In the genomic region with DNA sequence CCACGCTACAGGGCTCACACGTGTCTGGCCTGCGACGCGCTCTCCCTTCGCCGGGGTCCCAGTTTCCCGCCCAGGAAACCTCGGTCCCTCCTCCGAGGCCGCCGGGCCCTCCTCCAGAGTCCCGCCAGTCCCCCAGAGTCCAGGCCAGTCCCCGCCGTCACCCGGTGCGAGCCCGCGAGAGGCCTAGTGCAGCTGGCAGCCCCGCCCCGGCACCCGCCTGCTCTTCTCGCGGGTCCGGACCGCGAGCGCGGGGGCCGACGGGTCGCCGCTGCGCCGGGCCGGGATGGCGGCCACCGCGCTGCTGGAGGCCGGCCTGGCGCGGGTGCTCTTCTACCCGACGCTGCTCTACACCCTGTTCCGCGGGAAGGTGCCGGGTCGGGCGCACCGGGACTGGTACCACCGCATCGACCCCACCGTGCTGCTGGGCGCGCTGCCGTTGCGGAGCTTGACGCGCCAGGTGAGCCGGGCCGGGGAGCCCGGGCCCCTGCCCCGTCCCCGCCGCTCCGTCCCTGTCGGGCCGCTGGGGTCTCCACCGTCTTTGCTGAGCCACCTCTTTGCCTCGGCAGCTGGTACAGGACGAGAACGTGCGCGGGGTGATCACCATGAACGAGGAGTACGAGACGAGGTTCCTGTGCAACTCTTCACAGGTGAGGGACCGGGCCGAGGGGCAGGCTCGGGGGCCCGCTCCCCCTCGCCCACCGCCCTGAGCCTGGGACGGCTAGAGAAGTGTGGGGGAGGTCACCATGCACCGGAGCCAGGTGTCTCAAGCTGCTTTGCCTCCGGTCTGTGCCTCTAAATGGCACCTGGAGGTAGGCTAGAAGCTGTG, we compare ENCODE assay signal across 1 cellular context.
TF ChIP-seq lines count a peak whose summit lies in the region.

A gene with protein sequence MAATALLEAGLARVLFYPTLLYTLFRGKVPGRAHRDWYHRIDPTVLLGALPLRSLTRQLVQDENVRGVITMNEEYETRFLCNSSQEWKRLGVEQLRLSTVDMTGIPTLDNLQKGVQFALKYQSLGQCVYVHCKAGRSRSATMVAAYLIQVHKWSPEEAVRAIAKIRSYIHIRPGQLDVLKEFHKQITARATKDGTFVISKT (plus strand): TSS at position 260 of the 826 bp plus-strand sequence. CDS start 24 bp downstream, at position 284.

TF ChIP-seq in HepG2, 621 proteins besides CTCF, POLR2A, EP300 and RAD21 (continued from another document):
- no peak for TF ChIP-seq ETS1 (CRISPR knock-in tag; IDR thresholded peaks at IDR 0.05)
- peak; percentile 74 for TF ChIP-seq ZNF446 (CRISPR knock-in tag; IDR thresholded peaks at IDR 0.05)
- peak; percentile 90 for TF ChIP-seq KDM5B (CRISPR knock-in tag; IDR thresholded peaks at IDR 0.05; ENCODE audit: borderline replicate concordance)
- 0 out of 2 replicates have a peak, but pooled peaks have one; percentile 6 for TF ChIP-seq ZNF891 (CRISPR knock-in tag; IDR thresholded peaks at IDR 0.05)
- TF ChIP-seq TAF1 (CRISPR knock-in tag; IDR thresholded peaks at IDR 0.05), result peak; percentile 73
- peak; percentile 75; the same call in 1 of the 2 replicates for TF ChIP-seq THAP11 (CRISPR knock-in tag; IDR thresholded peaks at IDR 0.05)
- TF ChIP-seq, protein P1, sequence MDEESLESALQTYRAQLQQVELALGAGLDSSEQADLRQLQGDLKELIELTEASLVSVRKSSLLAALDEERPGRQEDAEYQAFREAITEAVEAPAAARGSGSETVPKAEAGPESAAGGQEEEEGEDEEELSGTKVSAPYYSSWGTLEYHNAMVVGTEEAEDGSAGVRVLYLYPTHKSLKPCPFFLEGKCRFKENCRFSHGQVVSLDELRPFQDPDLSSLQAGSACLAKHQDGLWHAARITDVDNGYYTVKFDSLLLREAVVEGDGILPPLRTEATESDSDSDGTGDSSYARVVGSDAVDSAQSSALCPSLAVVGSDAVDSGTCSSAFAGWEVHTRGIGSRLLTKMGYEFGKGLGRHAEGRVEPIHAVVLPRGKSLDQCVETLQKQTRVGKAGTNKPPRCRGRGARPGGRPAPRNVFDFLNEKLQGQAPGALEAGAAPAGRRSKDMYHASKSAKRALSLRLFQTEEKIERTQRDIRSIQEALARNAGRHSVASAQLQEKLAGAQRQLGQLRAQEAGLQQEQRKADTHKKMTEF (CRISPR knock-in tag; IDR thresholded peaks at IDR 0.05), result peak; percentile 42; the same call in 1 of the 2 replicates
- TF ChIP-seq, protein P2, sequence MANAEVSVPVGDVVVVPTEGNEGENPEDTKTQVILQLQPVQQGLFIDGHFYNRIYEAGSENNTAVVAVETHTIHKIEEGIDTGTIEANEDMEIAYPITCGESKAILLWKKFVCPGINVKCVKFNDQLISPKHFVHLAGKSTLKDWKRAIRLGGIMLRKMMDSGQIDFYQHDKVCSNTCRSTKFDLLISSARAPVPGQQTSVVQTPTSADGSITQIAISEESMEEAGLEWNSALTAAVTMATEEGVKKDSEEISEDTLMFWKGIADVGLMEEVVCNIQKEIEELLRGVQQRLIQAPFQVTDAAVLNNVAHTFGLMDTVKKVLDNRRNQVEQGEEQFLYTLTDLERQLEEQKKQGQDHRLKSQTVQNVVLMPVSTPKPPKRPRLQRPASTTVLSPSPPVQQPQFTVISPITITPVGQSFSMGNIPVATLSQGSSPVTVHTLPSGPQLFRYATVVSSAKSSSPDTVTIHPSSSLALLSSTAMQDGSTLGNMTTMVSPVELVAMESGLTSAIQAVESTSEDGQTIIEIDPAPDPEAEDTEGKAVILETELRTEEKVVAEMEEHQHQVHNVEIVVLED (CRISPR knock-in tag; IDR thresholded peaks at IDR 0.05; ENCODE audit: borderline replicate concordance), result peak; percentile 30; the same call in 1 of the 2 replicates
- peak; percentile 19; the same call in 1 of the 2 replicates for TF ChIP-seq ZNF225 (CRISPR knock-in tag; IDR thresholded peaks at IDR 0.05)
- TF ChIP-seq MED13 (CRISPR knock-in tag; IDR thresholded peaks at IDR 0.05), result peak; percentile 64; the same call in 1 of the 2 replicates
- TF ChIP-seq ARID2 (CRISPR knock-in tag; IDR thresholded peaks at IDR 0.05; ENCODE audit: borderline replicate concordance), result 0 out of 2 replicates have a peak, but pooled peaks have one; percentile 67
- peak; percentile 43 for TF ChIP-seq ZNF839 (CRISPR knock-in tag; IDR thresholded peaks at IDR 0.05; ENCODE audit: borderline replicate concordance)
- TF ChIP-seq ARNT2 (CRISPR knock-in tag; IDR thresholded peaks at IDR 0.05; ENCODE audit: low read depth), result peak; percentile 48; the same call in 1 of the 2 replicates
- peak; percentile 23; the same call in 1 of the 2 replicates for TF ChIP-seq ZNF678 (CRISPR knock-in tag; IDR thresholded peaks at IDR 0.05)
- 0 out of 2 replicates have a peak, but pooled peaks have one; percentile 71 for TF ChIP-seq ZFYVE20 (CRISPR knock-in tag; IDR thresholded peaks at IDR 0.05; ENCODE audit: borderline replicate concordance, low read depth)
- no peak for TF ChIP-seq TCF7 (IDR thresholded peaks at IDR 0.05; ENCODE audit: low read depth)
- TF ChIP-seq HOXA9 (CRISPR knock-in tag; IDR thresholded peaks at IDR 0.05; ENCODE audit: borderline replicate concordance), result no peak
- TF ChIP-seq HCFC1 (IDR thresholded peaks at IDR 0.05; ENCODE audit: low read depth, low read length), result no peak
- TF ChIP-seq ZNF577 (CRISPR knock-in tag; IDR thresholded peaks at IDR 0.05; ENCODE audit: borderline replicate concordance, low read depth), result no peak
- TF ChIP-seq YEATS4 (CRISPR knock-in tag; IDR thresholded peaks at IDR 0.05; ENCODE audit: borderline replicate concordance), result peak; percentile 80
- no peak for TF ChIP-seq KLF11 (CRISPR knock-in tag; IDR thresholded peaks at IDR 0.05)
- TF ChIP-seq TEAD2 (CRISPR knock-in tag; IDR thresholded peaks at IDR 0.05), result 0 out of 2 replicates have a peak, but pooled peaks have one; percentile 18
- no peak for TF ChIP-seq ZBTB1 (CRISPR knock-in tag; IDR thresholded peaks at IDR 0.05; ENCODE audit: borderline replicate concordance)
- TF ChIP-seq HINFP (CRISPR knock-in tag; IDR thresholded peaks at IDR 0.05; ENCODE audit: low read depth), result peak; percentile 68; the same call in 1 of the 2 replicates
- peak; percentile 47 for TF ChIP-seq RARA (CRISPR knock-in tag; IDR thresholded peaks at IDR 0.05)
- TF ChIP-seq ZBTB37 (CRISPR knock-in tag; IDR thresholded peaks at IDR 0.05), result no peak
- TF ChIP-seq ZNF644 (CRISPR knock-in tag; IDR thresholded peaks at IDR 0.05; ENCODE audit: low read depth), result no peak
- no peak for TF ChIP-seq ZBTB26 (CRISPR knock-in tag; IDR thresholded peaks at IDR 0.05; ENCODE audit: borderline replicate concordance)
- no peak for TF ChIP-seq HDAC2 (CRISPR knock-in tag; IDR thresholded peaks at IDR 0.05)
- TF ChIP-seq ZNF501 (CRISPR knock-in tag; IDR thresholded peaks at IDR 0.05), result peak; percentile 50; the same call in 1 of the 2 replicates
- peak; percentile 81; the same call in 1 of the 2 replicates for TF ChIP-seq ZFP90 (CRISPR knock-in tag; IDR thresholded peaks at IDR 0.05; ENCODE audit: borderline replicate concordance)
- peak; percentile 23; the same call in 1 of the 2 replicates for TF ChIP-seq HNF4A (CRISPR knock-in tag; IDR thresholded peaks at IDR 0.05)
- TF ChIP-seq LCORL (IDR thresholded peaks at IDR 0.05), result no peak
- peak; percentile 62; the same call in 1 of the 2 replicates for TF ChIP-seq LCORL (CRISPR knock-in tag; IDR thresholded peaks at IDR 0.05)
- TF ChIP-seq IRF2 (CRISPR knock-in tag; IDR thresholded peaks at IDR 0.05), result peak; percentile 47; the same call in 1 of the 2 replicates
- TF ChIP-seq BRCA1 (CRISPR knock-in tag; IDR thresholded peaks at IDR 0.05), result no peak
- 0 out of 2 replicates have a peak, but pooled peaks have one; percentile 10 for TF ChIP-seq ZSCAN25 (CRISPR knock-in tag; IDR thresholded peaks at IDR 0.05)
- 0 out of 2 replicates have a peak, but pooled peaks have one; percentile 15 for TF ChIP-seq ZNF124 (CRISPR knock-in tag; IDR thresholded peaks at IDR 0.05)
- peak; percentile 68; the same call in 1 of the 2 replicates for TF ChIP-seq YEATS2 (CRISPR knock-in tag; IDR thresholded peaks at IDR 0.05; ENCODE audit: borderline replicate concordance)
- peak; percentile 27; the same call in 1 of the 2 replicates for TF ChIP-seq BHLHE40 (IDR thresholded peaks at IDR 0.05; ENCODE audit: low read length)
- TF ChIP-seq ZNF749 (CRISPR knock-in tag; IDR thresholded peaks at IDR 0.05; ENCODE audit: borderline replicate concordance), result peak; percentile 91; the same call in 1 of the 2 replicates
- peak; percentile 80 for TF ChIP-seq SALL1 (CRISPR knock-in tag; IDR thresholded peaks at IDR 0.05)
- 0 out of 2 replicates have a peak, but pooled peaks have one; percentile 20 for TF ChIP-seq ZNF234 (CRISPR knock-in tag; conservative IDR thresholded peaks at IDR 0.05)
- TF ChIP-seq ZNF746 (CRISPR knock-in tag; IDR thresholded peaks at IDR 0.05), result peak; percentile 73; the same call in 1 of the 2 replicates
- TF ChIP-seq KLF6 (CRISPR knock-in tag; IDR thresholded peaks at IDR 0.05), result 0 out of 2 replicates have a peak, but pooled peaks have one; percentile 52
TF ChIP-seq in HepG2: peak in this region for 219.
